Comparison of ENCODE assay signal across 12 cellular contexts in genomic region chr14:105748204-105748578, GRCh38.
DNase-seq lines count a peak whose midpoint lies in the region; ATAC-seq and TF ChIP-seq lines count a peak whose summit lies in the region.
"Had no signal": no experiment of that assay in that cellular context is flagged by ENCODE, and none has a peak within 500 bp of the region (broad histone marks: within the 10 kb centered on the region; RNA-seq: fewer than 3 reads in every experiment).

No MANE protein-coding gene starts in this region.

- ATAC-seq in GM19463 (IDR thresholded peaks at IDR 0.05; ENCODE audit: unreplicated experiment) (peak; percentile 65), GM18870 (IDR thresholded peaks at IDR 0.05; ENCODE audit: unreplicated experiment) (no peak), HG03378 (IDR thresholded peaks at IDR 0.05; ENCODE audit: unreplicated experiment) (no peak)

- peaks cover 3% of the 10 kb centered on the region; the same call in 1 of the 2 replicates for H3K4me1 ChIP-seq in BE2C

- no peaks in the 10 kb centered on the region for H3K9me3 ChIP-seq in BE2C

- no peaks in the 10 kb centered on the region for H3K27me3 ChIP-seq in BE2C

- H3K4me3 ChIP-seq in BE2C (ENCODE audit: low read depth, low read length) = no peak overlapping the region

- peak; percentile 70 for DNase-seq in BE2C
- peak; percentile 50 for DNase-seq in NCI-H446 treated with DMSO at 0.1 percent for 48 hours (lab: John Stamatoyannopoulos, UW)
- DNase-seq in islet precursor cell = peak; percentile 28
- no peak for DNase-seq in T-helper 1 cell
- no peak for DNase-seq in activated naive CD4-positive, alpha-beta T cell (lab: John Stamatoyannopoulos, UW)
- DNase-seq: activated CD8-positive, alpha-beta memory T cell treated with anti-CD3 and anti-CD28 coated beads for 24 hours; H7; NCI-H2081; stimulated activated CD4-positive, alpha-beta T cell treated with anti-CD3 and anti-CD28 coated beads, Interleukin-2, amount 100 ng/mL, for 24 hours had no signal

- TF ChIP-seq CTCF in BE2C (IDR thresholded peaks at IDR 0.05; ENCODE audit: low read depth, low read length) = no peak

- no peaks in the 10 kb centered on the region for H3K36me3 ChIP-seq in BE2C

Comparison
In these comparisons a context has a peak if more than half of its experiments do, and no peak if none do; other contexts are left out.
1. DNase-seq: peak in BE2C (single experiment), NCI-H446 treated with DMSO at 0.1 percent for 48 hours (single experiment) and islet precursor cell (single experiment); none in T-helper 1 cell (0 of 5) and activated naive CD4-positive, alpha-beta T cell (0 of 4).